ENCODE assay signal across 34 cellular contexts in the genomic region with DNA sequence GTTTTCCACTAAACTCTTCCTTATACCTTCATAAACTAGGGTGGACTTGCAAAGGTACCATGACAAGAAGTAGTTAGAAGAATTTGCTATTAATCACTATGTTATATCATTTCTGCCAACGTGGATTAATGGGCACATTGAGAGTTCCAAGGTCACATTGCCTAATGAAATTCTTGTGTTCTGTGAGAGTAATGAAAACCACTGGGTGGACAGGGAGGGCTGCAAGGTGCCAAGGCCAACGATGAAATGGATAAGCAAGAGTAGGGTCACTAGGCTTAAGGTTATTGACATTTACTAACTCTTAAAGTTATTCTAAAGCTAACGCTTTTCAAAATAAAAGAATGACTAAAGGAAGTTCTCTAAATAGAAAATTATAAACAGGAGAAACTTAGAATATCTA. TPM values are rescaled to one million over a fixed set of nuclear protein-coding genes. Genes with fewer than 3 reads are reported as not detected.
"Had no signal": no experiment of that assay in that cellular context is flagged by ENCODE, and none has a peak within 500 bp of the region (broad histone marks: within the 10 kb centered on the region; RNA-seq: fewer than 3 reads in every experiment).

No MANE protein-coding gene starts in this region.

- H3K9me3 ChIP-seq: adrenal gland, body of pancreas, breast epithelium had no signal

- H3K36me3 Mint-ChIP-seq: activated CD4-positive, alpha-beta memory T cell treated with anti-CD3 and anti-CD28 coated beads for 36 hours; activated naive CD4-positive, alpha-beta T cell treated with anti-CD3 and anti-CD28 coated beads, Interleukin-2, amount 50 U/mL, for 72 hours; activated naive CD8-positive, alpha-beta T cell treated with anti-CD3 and anti-CD28 coated beads for 36 hours had no signal

- H3K4me3 Mint-ChIP-seq: activated B cell treated with CpG ODN at 0.5 μM for 24 hours; activated CD4-positive, alpha-beta memory T cell treated with anti-CD3 and anti-CD28 coated beads for 36 hours; activated CD4-positive, alpha-beta T cell treated with anti-CD3 and anti-CD28 coated beads, Interleukin-2, amount 10 ng/mL, durations not matched to agents 24 days and 14 days; activated CD8-positive, alpha-beta T cell treated with anti-CD3 and anti-CD28 coated beads for 36 hours; activated naive CD4-positive, alpha-beta T cell treated with anti-CD3 and anti-CD28 coated beads for 36 hours; activated naive CD8-positive, alpha-beta T cell treated with anti-CD3 and anti-CD28 coated beads for 36 hours; activated T-cell treated with anti-CD3 and anti-CD28 coated beads, Interleukin-2, amount 50 U/mL, for 4 hours; activated T-cell treated with anti-CD3 and anti-CD28 coated beads, Interleukin-2, amount 50 U/mL, for 72 hours; activated T-helper 1 cell treated with anti-CD3 and anti-CD28 coated beads, Interleukin-12 subunit alpha, Interleukin-12 subunit beta, Interleukin-2, Interleukin-4 antibody, amounts not matched to agents 30 ng/mL and 10 ng/mL and 1 ng/mL, durations not matched to agents 14 hours and 24 hours and 36 hours; activated T-helper 17 cell treated with anti-CD3 and anti-CD28 coated beads, Interleukin-2, amount 50 U/mL, for 72 hours; T-helper 1 cell treated with Interleukin-12 subunit alpha and Interleukin-12 subunit beta and Interleukin-4 antibody, amounts not matched to agents 30 μg/mL and 1 μg/mL, for 36 hours; T-helper 2 cell treated with Interferon-gamma antibody and Interleukin-4, amounts not matched to agents 5 μg/mL and 100 μg/mL, for 36 hours had no signal

- DNase-seq: activated B cell treated with CpG ODN at 0.5 μM for 24 hours; activated CD4-positive, alpha-beta memory T cell treated with anti-CD3 and anti-CD28 coated beads for 36 hours; activated CD4-positive, alpha-beta T cell treated with anti-CD3 and anti-CD28 coated beads for 4 hours; activated CD4-positive, alpha-beta T cell treated with anti-CD3 and anti-CD28 coated beads, Interleukin-2, amount 10 ng/mL, durations not matched to agents 24 days and 14 days; activated CD4-positive, alpha-beta T cell treated with anti-CD3 and anti-CD28 coated beads, Interleukin-2, amount 50 U/mL, for 1 hour; activated CD4-positive, alpha-beta T cell treated with anti-CD3 and anti-CD28 coated beads, Interleukin-2, amount 50 U/mL, for 4 hours; activated CD4-positive, CD25-positive, alpha-beta regulatory T cell treated with anti-CD3 and anti-CD28 coated beads, Interleukin-2, amount 50 U/mL, for 72 hours; activated CD8-positive, alpha-beta memory T cell treated with anti-CD3 and anti-CD28 coated beads, Interleukin-2, amount 50 U/mL, for 4 hours; activated CD8-positive, alpha-beta T cell treated with anti-CD3 and anti-CD28 coated beads for 36 hours; activated effector memory CD4-positive, alpha-beta T cell treated with anti-CD3 and anti-CD28 coated beads, Interleukin-2, amount 50 U/mL, for 16 hours; activated gamma-delta T cell treated with Interleukin-2 at 50 U/mL for 16 hours; activated naive CD4-positive, alpha-beta T cell; activated naive CD4-positive, alpha-beta T cell treated with anti-CD3 and anti-CD28 coated beads for 36 hours; activated naive CD4-positive, alpha-beta T cell treated with anti-CD3 and anti-CD28 coated beads, Interleukin-2, amount 50 U/mL, for 16 hours; activated naive CD8-positive, alpha-beta T cell treated with anti-CD3 and anti-CD28 coated beads for 36 hours; activated T-cell treated with anti-CD3 and anti-CD28 coated beads for 4 hours; activated T-cell treated with anti-CD3 and anti-CD28 coated beads, Interleukin-2, amount 50 U/mL, for 1 hour; activated T-cell treated with anti-CD3 and anti-CD28 coated beads, Interleukin-2, amount 50 U/mL, for 4 hours; activated T-cell treated with anti-CD3 and anti-CD28 coated beads, Interleukin-2, amount 50 U/mL, for 72 hours; amniotic stem cell; aorta; body of pancreas; brain microvascular endothelial cell; central memory CD4-positive, alpha-beta T cell; T-helper 2 cell; T-helper 9 cell had no signal

- H3K27ac Mint-ChIP-seq: activated B cell treated with CpG ODN at 0.5 μM for 24 hours; activated CD4-positive, alpha-beta memory T cell treated with anti-CD3 and anti-CD28 coated beads for 36 hours; activated CD4-positive, alpha-beta T cell treated with anti-CD3 and anti-CD28 coated beads, Interleukin-2, amount 10 ng/mL, durations not matched to agents 24 days and 14 days; activated CD8-positive, alpha-beta T cell treated with anti-CD3 and anti-CD28 coated beads for 36 hours; activated naive CD4-positive, alpha-beta T cell treated with anti-CD3 and anti-CD28 coated beads for 36 hours; activated naive CD4-positive, alpha-beta T cell treated with anti-CD3 and anti-CD28 coated beads, Interleukin-2, amount 50 U/mL, for 72 hours; activated naive CD8-positive, alpha-beta T cell treated with anti-CD3 and anti-CD28 coated beads for 36 hours; activated T-helper 1 cell treated with anti-CD3 and anti-CD28 coated beads, Interleukin-12 subunit alpha, Interleukin-12 subunit beta, Interleukin-2, Interleukin-4 antibody, amounts not matched to agents 30 ng/mL and 10 ng/mL and 1 ng/mL, durations not matched to agents 14 hours and 24 hours and 36 hours; activated T-helper 17 cell treated with anti-CD3 and anti-CD28 coated beads, Interleukin-2, amount 50 U/mL, for 72 hours; T-helper 1 cell treated with Interleukin-12 subunit alpha and Interleukin-12 subunit beta and Interleukin-4 antibody, amounts not matched to agents 30 μg/mL and 1 μg/mL, for 36 hours; T-helper 2 cell treated with Interferon-gamma antibody and Interleukin-4, amounts not matched to agents 5 μg/mL and 100 μg/mL, for 36 hours had no signal

- H3K36me3 ChIP-seq: adrenal gland, brain microvascular endothelial cell, breast epithelium had no signal

- H3K4me3 ChIP-seq: adrenal gland, body of pancreas, breast epithelium had no signal

- H3K9me3 Mint-ChIP-seq: activated B cell treated with CpG ODN at 0.5 μM for 24 hours; activated CD4-positive, alpha-beta memory T cell treated with anti-CD3 and anti-CD28 coated beads for 36 hours; activated CD4-positive, alpha-beta T cell treated with anti-CD3 and anti-CD28 coated beads, Interleukin-2, amount 10 ng/mL, durations not matched to agents 24 days and 14 days; activated CD8-positive, alpha-beta T cell treated with anti-CD3 and anti-CD28 coated beads for 36 hours; activated naive CD4-positive, alpha-beta T cell treated with anti-CD3 and anti-CD28 coated beads for 36 hours; activated naive CD4-positive, alpha-beta T cell treated with anti-CD3 and anti-CD28 coated beads, Interleukin-2, amount 50 U/mL, for 72 hours; activated naive CD8-positive, alpha-beta T cell treated with anti-CD3 and anti-CD28 coated beads for 36 hours; activated T-cell treated with anti-CD3 and anti-CD28 coated beads, Interleukin-2, amount 50 U/mL, for 4 hours; activated T-helper 1 cell treated with anti-CD3 and anti-CD28 coated beads, Interleukin-12 subunit alpha, Interleukin-12 subunit beta, Interleukin-2, Interleukin-4 antibody, amounts not matched to agents 30 ng/mL and 10 ng/mL and 1 ng/mL, durations not matched to agents 14 hours and 24 hours and 36 hours; activated T-helper 17 cell treated with anti-CD3 and anti-CD28 coated beads, Interleukin-2, amount 50 U/mL, for 72 hours; T-helper 1 cell treated with Interleukin-12 subunit alpha and Interleukin-12 subunit beta and Interleukin-4 antibody, amounts not matched to agents 30 μg/mL and 1 μg/mL, for 36 hours; T-helper 2 cell treated with Interferon-gamma antibody and Interleukin-4, amounts not matched to agents 5 μg/mL and 100 μg/mL, for 36 hours had no signal

- H3K27me3 Mint-ChIP-seq: activated B cell treated with CpG ODN at 0.5 μM for 24 hours had no signal

- H3K27me3 ChIP-seq: adrenal gland, body of pancreas, brain microvascular endothelial cell, breast epithelium had no signal

- H3K4me1 ChIP-seq: adrenal gland, body of pancreas, breast epithelium had no signal

- H3K4me1 Mint-ChIP-seq: activated CD4-positive, alpha-beta T cell treated with anti-CD3 and anti-CD28 coated beads, Interleukin-2, amount 10 ng/mL, durations not matched to agents 24 days and 14 days; activated naive CD8-positive, alpha-beta T cell treated with anti-CD3 and anti-CD28 coated beads for 36 hours; activated T-helper 17 cell treated with anti-CD3 and anti-CD28 coated beads, Interleukin-2, amount 50 U/mL, for 72 hours had no signal

- H3K27ac ChIP-seq: adrenal gland, body of pancreas, brain microvascular endothelial cell, breast epithelium, VCaP had no signal

- ATAC-seq: activated CD8-positive, alpha-beta T cell treated with anti-CD3 and anti-CD28 coated beads for 36 hours; activated naive CD4-positive, alpha-beta T cell treated with anti-CD3 and anti-CD28 coated beads, Interleukin-2, amount 50 U/mL, for 72 hours; activated T-cell treated with anti-CD3 and anti-CD28 coated beads, Interleukin-2, amount 50 U/mL, for 4 hours; activated T-cell treated with anti-CD3 and anti-CD28 coated beads, Interleukin-2, amount 50 U/mL, for 72 hours; activated T-helper 17 cell treated with anti-CD3 and anti-CD28 coated beads, Interleukin-2, amount 50 U/mL, for 72 hours; body of pancreas had no signal

RNA-seq across cellular contexts. Expression of a gene that starts 6.6 kb away (rescaled TPM):
- total RNA-seq: activated CD4-positive, alpha-beta memory T cell treated with anti-CD3 and anti-CD28 coated beads for 36 hours; activated CD4-positive, alpha-beta T cell treated with anti-CD3 and anti-CD28 coated beads, Interleukin-2, amount 10 ng/mL, durations not matched to agents 24 days and 14 days; activated naive CD4-positive, alpha-beta T cell treated with anti-CD3 and anti-CD28 coated beads for 36 hours; activated naive CD4-positive, alpha-beta T cell treated with anti-CD3 and anti-CD28 coated beads, Interleukin-2, amount 50 U/mL, for 72 hours; activated T-helper 1 cell treated with anti-CD3 and anti-CD28 coated beads, Interleukin-12 subunit alpha, Interleukin-12 subunit beta, Interleukin-2, Interleukin-4 antibody, amounts not matched to agents 30 ng/mL and 10 ng/mL and 1 ng/mL, durations not matched to agents 14 hours and 24 hours and 36 hours; activated T-helper 17 cell treated with anti-CD3 and anti-CD28 coated beads, Interleukin-2, amount 50 U/mL, for 72 hours had no signal
